ENCODE assay signal across 1 cellular context in the genomic region with DNA sequence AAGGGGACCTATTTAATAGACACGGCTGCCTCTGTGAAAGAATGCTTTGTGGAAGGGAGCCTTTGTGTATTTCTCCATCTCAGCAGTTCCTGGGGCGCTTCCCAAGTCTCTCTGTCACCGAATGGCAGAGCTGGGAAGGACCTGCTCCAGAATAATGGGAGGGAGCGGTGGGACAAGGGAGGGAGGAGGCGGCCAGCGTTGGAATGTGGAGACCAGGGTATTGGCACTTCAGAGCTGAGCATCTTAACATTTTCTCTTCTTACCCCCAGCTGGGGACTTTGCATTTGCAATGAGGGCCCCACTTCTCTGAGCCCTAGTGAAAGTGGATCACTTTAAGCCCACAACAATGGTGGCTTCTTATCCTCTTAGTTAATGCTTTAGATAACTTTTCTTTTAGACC.
TF ChIP-seq lines count a peak whose summit lies in the region.

No MANE protein-coding gene starts in this region.

TF ChIP-seq in H1, 55 proteins besides CTCF, POLR2A, EP300 and RAD21:
- TF ChIP-seq TCF12 (IDR thresholded peaks at IDR 0.05; ENCODE audit: low read depth, low read length) (0 out of 2 replicates have a peak, but pooled peaks have one; percentile 12), ZNF274 (IDR thresholded peaks at IDR 0.05; ENCODE audit: borderline replicate concordance, extremely low read depth, low read length) (no peak), CTBP2 (IDR thresholded peaks at IDR 0.05; ENCODE audit: borderline replicate concordance, insufficient read depth, insufficient read length, low read length) (peak; percentile 92), SP1 (IDR thresholded peaks at IDR 0.05; ENCODE audit: low read depth, low read length) (peak; percentile 30; the same call in 1 of the 2 replicates), ATF2 (IDR thresholded peaks at IDR 0.05; ENCODE audit: low read length) (peak; percentile 40; the same call in 1 of the 2 replicates), SIN3A (conservative IDR thresholded peaks at IDR 0.05 in 1 of 2, IDR thresholded peaks at IDR 0.05 in 1 of 2; ENCODE audit: low read depth in 1 of 2, low read length in 2 of 2) (no peak; a peak in 1 of 4 replicates), CHD7 (IDR thresholded peaks at IDR 0.05; ENCODE audit: insufficient replicate concordance, low read length) (peak; percentile 93), RBBP5 (IDR thresholded peaks at IDR 0.05; ENCODE audit: borderline replicate concordance, low read depth, low read length) (no peak), TBP (IDR thresholded peaks at IDR 0.05; ENCODE audit: low read depth, low read length) (peak; percentile 53; the same call in 1 of the 2 replicates), HDAC2 (IDR thresholded peaks at IDR 0.05; ENCODE audit: borderline replicate concordance in 1 of 2, low read depth in 2 of 2, low read length in 2 of 2) (peak; percentile 85 to 90; a peak in 3 of 4 replicates), EZH2 (IDR thresholded peaks at IDR 0.05; ENCODE audit: low read depth, low read length, severe bottlenecking) (no peak), ASH2L (IDR thresholded peaks at IDR 0.05; ENCODE audit: low read length) (no peak), PHF8 (conservative IDR thresholded peaks at IDR 0.05; ENCODE audit: low read depth, low read length) (no peak), TEAD4 (IDR thresholded peaks at IDR 0.05; ENCODE audit: low read depth, low read length) (peak; percentile 97), BACH1 (IDR thresholded peaks at IDR 0.05; ENCODE audit: low read length) (peak; percentile 31; the same call in 1 of the 2 replicates), YY1 (IDR thresholded peaks at IDR 0.05; ENCODE audit: low read depth, low read length) (peak; percentile 79; the same call in 1 of the 2 replicates), NANOG (IDR thresholded peaks at IDR 0.05; ENCODE audit: insufficient read depth, low read depth, low read length, poor library complexity, severe bottlenecking) (peak; percentile 77)
- TF ChIP-seq, protein P1, sequence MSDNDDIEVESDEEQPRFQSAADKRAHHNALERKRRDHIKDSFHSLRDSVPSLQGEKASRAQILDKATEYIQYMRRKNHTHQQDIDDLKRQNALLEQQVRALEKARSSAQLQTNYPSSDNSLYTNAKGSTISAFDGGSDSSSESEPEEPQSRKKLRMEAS (IDR thresholded peaks at IDR 0.05): no peak
TF ChIP-seq in H1: peak in this region for 11.
